ENCODE assay signal across 8 cellular contexts in the genomic region with DNA sequence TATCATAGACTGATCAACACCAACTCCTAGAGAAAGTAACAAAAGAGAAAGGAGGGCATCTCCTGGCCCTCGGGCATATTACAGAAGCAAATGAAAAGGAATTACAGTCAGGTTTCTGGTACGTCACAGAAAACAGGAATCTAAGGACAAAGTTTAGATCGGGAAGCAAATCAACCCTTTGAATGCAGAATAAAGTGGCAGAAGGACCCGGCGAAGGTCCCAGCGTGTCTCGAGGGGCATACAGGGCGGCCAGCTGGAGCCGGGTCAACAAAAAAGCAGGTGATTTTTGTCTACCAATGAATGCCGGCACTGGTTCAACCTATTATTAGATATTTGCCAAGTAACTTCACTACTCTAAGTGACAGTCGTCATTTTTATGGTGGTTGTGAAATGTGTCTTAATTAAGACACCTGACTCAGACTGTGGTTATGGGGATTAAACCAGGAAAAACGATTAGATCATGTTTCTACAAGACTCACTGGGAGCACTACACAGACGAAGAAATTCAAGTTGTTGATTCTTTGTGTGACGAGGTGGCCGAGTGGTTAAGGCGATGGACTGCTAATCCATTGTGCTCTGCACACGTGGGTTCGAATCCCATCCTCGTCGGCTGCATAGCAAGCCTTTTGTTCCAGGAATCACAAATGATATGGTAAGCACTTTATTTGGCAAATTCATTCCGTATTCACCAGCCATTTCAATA. TPM values are rescaled to one million over a fixed set of nuclear protein-coding genes. Genes with fewer than 3 reads are reported as not detected.
DNase-seq lines count a peak whose midpoint lies in the region; ATAC-seq and FAIRE-seq lines count a peak whose summit lies in the region.

No MANE protein-coding gene starts in this region.

- H3K4me3 ChIP-seq in right cardiac atrium (ENCODE audit: low read length) (peak overlapping the region; percentile 39), small intestine (ENCODE audit: low read depth in 1 of 2, low read length in 2 of 2) (peak overlapping the region; percentile 21 to 39)

- no peaks in the 10 kb centered on the region for H3K4me1 ChIP-seq in right cardiac atrium (ENCODE audit: control insufficient read depth, insufficient read depth, low read length)
- peaks cover 2 to 3% of the 10 kb centered on the region in 2 donors for H3K4me1 ChIP-seq in small intestine (ENCODE audit: control insufficient read depth in 2 of 2, insufficient read depth in 1 of 2, low read depth in 1 of 2, low read length in 1 of 2)

- H3K4me3 Mint-ChIP-seq in activated T-helper 17 cell treated with anti-CD3 and anti-CD28 coated beads, Interleukin-2, amount 50 U/mL, for 72 hours = peak overlapping the region; percentile 69

- H3K9me3 Mint-ChIP-seq in activated T-helper 17 cell treated with anti-CD3 and anti-CD28 coated beads, Interleukin-2, amount 50 U/mL, for 72 hours = no peaks in the 10 kb centered on the region

- peaks cover 1% of the 10 kb centered on the region for H3K36me3 Mint-ChIP-seq in activated T-helper 17 cell treated with anti-CD3 and anti-CD28 coated beads, Interleukin-2, amount 50 U/mL, for 72 hours (ENCODE audit: low read depth)

- H3K27me3 ChIP-seq in right cardiac atrium (ENCODE audit: control insufficient read depth, insufficient read depth) = peaks cover 8% of the 10 kb centered on the region
- H3K27me3 ChIP-seq in small intestine (ENCODE audit: control insufficient read depth in 2 of 2, insufficient read depth in 2 of 2, low read length in 2 of 2) = peaks cover 0 to 27% of the 10 kb centered on the region in 2 donors

- H3K9me3 ChIP-seq in right cardiac atrium (ENCODE audit: control insufficient read depth, low read length) = peaks cover 2% of the 10 kb centered on the region
- no peaks in the 10 kb centered on the region for H3K9me3 ChIP-seq in small intestine (ENCODE audit: control insufficient read depth, low read depth)

- intact Hi-C loops in right cardiac atrium (cut with DNase I) = loop anchor here in 1 of 4 donors (10.0 kb wide), 1 partner anchor 68 kb away; a partner anchor contains a TSS

- DNase-seq in AML-193 (lab: John Stamatoyannopoulos, UW) (peak; percentile 81 to 84), NCI-H748 (lab: John Stamatoyannopoulos, UW; ENCODE audit: unreplicated experiment) (peak; percentile 87), right cardiac atrium (peak in 2 of 3 donors; percentile 35 to 49), small intestine (peak; percentile 74), C1 segment of cervical spinal cord (lab: John Stamatoyannopoulos, UW) (no peak)

- H3K27ac ChIP-seq in right cardiac atrium (ENCODE audit: low read length) = no peak overlapping the region
- no peak overlapping the region for H3K27ac ChIP-seq in small intestine (ENCODE audit: low read depth in 1 of 2, low read length in 1 of 2)

- H3K36me3 ChIP-seq in small intestine (ENCODE audit: control insufficient read depth in 2 of 2, insufficient read depth in 2 of 2, low read length in 2 of 2) = no peaks in the 10 kb centered on the region

- 2% methylated on average over 21 of the region's 21 CpGs for WGBS in right cardiac atrium
- WGBS in small intestine, 3 donors = 1 to 2% (median 1%) methylated on average over 21 of the region's 21 CpGs

- H3K27me3 Mint-ChIP-seq in activated T-helper 17 cell treated with anti-CD3 and anti-CD28 coated beads, Interleukin-2, amount 50 U/mL, for 72 hours = peaks cover 70% of the 10 kb centered on the region

- H3K4me1 Mint-ChIP-seq in activated T-helper 17 cell treated with anti-CD3 and anti-CD28 coated beads, Interleukin-2, amount 50 U/mL, for 72 hours = peaks cover 14% of the 10 kb centered on the region

- H3K27ac Mint-ChIP-seq in activated T-helper 17 cell treated with anti-CD3 and anti-CD28 coated beads, Interleukin-2, amount 50 U/mL, for 72 hours = peak overlapping the region; percentile 10

- FAIRE-seq in small intestine (lab: Jason Lieb, UNC) = no peak

- peak; percentile 64 for ATAC-seq in GM18517 (IDR thresholded peaks at IDR 0.05; ENCODE audit: unreplicated experiment)
- peak; percentile 52 for ATAC-seq in HG03442 (IDR thresholded peaks at IDR 0.05; ENCODE audit: unreplicated experiment)
- ATAC-seq in activated T-helper 17 cell treated with anti-CD3 and anti-CD28 coated beads, Interleukin-2, amount 50 U/mL, for 72 hours (replicated peaks) = peak; percentile 84
- ATAC-seq in right cardiac atrium = peak in 1 of 2 donors; percentile 22

RNA-seq across cellular contexts. Expression of a gene that starts 12.4 kb away (rescaled TPM):
- total RNA-seq in activated T-helper 17 cell treated with anti-CD3 and anti-CD28 coated beads, Interleukin-2, amount 50 U/mL, for 72 hours = 1 to 10 TPM; 1.0 to 1.8 TPM
- 10 to 100 TPM in 1 of 4 donors, 1 to 10 TPM in 3; 8.4 to 11.3 (median 8.8) TPM for total RNA-seq in right cardiac atrium
- polyA plus RNA-seq in right cardiac atrium (8.7 TPM), small intestine (1 to 10 TPM; 5.5 to 7.2 (median 6.5) TPM)

RNA-seq across cellular contexts. Expression of a gene that starts 39.4 kb away (rescaled TPM):
- 1 to 10 TPM; 1.6 to 1.7 TPM for total RNA-seq in activated T-helper 17 cell treated with anti-CD3 and anti-CD28 coated beads, Interleukin-2, amount 50 U/mL, for 72 hours
- total RNA-seq in right cardiac atrium = 1 to 10 TPM; 3.3 to 4.0 (median 3.6) TPM
- polyA plus RNA-seq in right cardiac atrium (1.5 TPM), small intestine (1 to 10 TPM; 2.7 to 4.5 (median 3.1) TPM)

RNA-seq across cellular contexts. Expression of a gene that starts 46.4 kb away (rescaled TPM):
- under 1 TPM in 1 of 2 donors, not detected in 1; 0.21 TPM for total RNA-seq in activated T-helper 17 cell treated with anti-CD3 and anti-CD28 coated beads, Interleukin-2, amount 50 U/mL, for 72 hours
- total RNA-seq in right cardiac atrium = 1 to 10 TPM; 6.1 to 6.4 (median 6.2) TPM
- polyA plus RNA-seq in right cardiac atrium (5.5 TPM), small intestine (1 to 10 TPM in 1 of 3 donors, under 1 TPM in 2; 0.45 to 1.1 (median 0.81) TPM)

RNA-seq across cellular contexts. Expression of a gene that starts 54.3 kb away (rescaled TPM):
- 1 to 10 TPM; 3.3 to 4.3 TPM for total RNA-seq in activated T-helper 17 cell treated with anti-CD3 and anti-CD28 coated beads, Interleukin-2, amount 50 U/mL, for 72 hours
- 10 to 100 TPM; 12.0 to 20.2 (median 15.2) TPM for total RNA-seq in right cardiac atrium
- polyA plus RNA-seq in right cardiac atrium (11.4 TPM), small intestine (1 to 10 TPM; 4.7 to 8.3 (median 5.1) TPM)

Comparison
In these comparisons a context has a peak if more than half of its experiments do, and no peak if none do; other contexts are left out.
1. DNase-seq: peak in AML-193 (2 of 2), NCI-H748 (single experiment), right cardiac atrium (2 of 3) and small intestine (single experiment); none in C1 segment of cervical spinal cord (0 of 14).
2. RNA of a gene that starts 46.4 kb away (total RNA-seq): 6.1 to 6.4 TPM in right cardiac atrium; 0.21 TPM in activated T-helper 17 cell treated with anti-CD3 and anti-CD28 coated beads, Interleukin-2, amount 50 U/mL, for 72 hours; every median in the first group is over 4 times any median in the second.